16 cellular contexts compared by ENCODE assay signal in genomic region chr3:23573827-23574226, GRCh38.
DNase-seq lines count a peak whose midpoint lies in the region; ATAC-seq and TF ChIP-seq lines count a peak whose summit lies in the region.
"Had no signal": no experiment of that assay in that cellular context is flagged by ENCODE, and none has a peak within 500 bp of the region (broad histone marks: within the 10 kb centered on the region; RNA-seq: fewer than 3 reads in every experiment).

No MANE protein-coding gene starts in this region.

- no peaks in the 10 kb centered on the region for H4K20me1 ChIP-seq in SK-N-SH (ENCODE audit: insufficient read depth)
- H4K20me1 ChIP-seq: BLaER1 treated with 17β-estradiol and CSF1 and Interleukin-3, amounts not matched to agents 10 nM and 100 nM had no signal

- H3K27ac ChIP-seq in SK-N-SH (ENCODE audit: low read depth in 2 of 2, low read length in 1 of 2) (no peak overlapping the region), HEK293 (ENCODE audit: extremely low read depth, low read depth, low read length) (no peak overlapping the region)
- H3K27ac ChIP-seq: 22Rv1; BLaER1 treated with 17β-estradiol and CSF1 and Interleukin-3, amounts not matched to agents 10 nM and 100 nM; C4-2B had no signal

- H3K36me3 ChIP-seq in SK-N-SH (replicated peaks in 1 of 2; ENCODE audit: control insufficient read depth in 1 of 2, insufficient read depth in 2 of 2, low read length in 1 of 2) (no peaks in the 10 kb centered on the region), HEK293 (ENCODE audit: control insufficient read depth in 2 of 2, insufficient read depth in 1 of 2, low read length in 2 of 2) (no peaks in the 10 kb centered on the region)

- 93% methylated on average over 3 of the region's 3 CpGs for WGBS in SK-N-SH (ENCODE audit: low lambda C conversion rate)

- H3K79me2 ChIP-seq in SK-N-SH (ENCODE audit: insufficient read depth) = no peaks in the 10 kb centered on the region

- no peak for ATAC-seq in SK-N-SH treated with all-trans-retinoic acid at 6 μM for 48 hours
- ATAC-seq in HG03432 (IDR thresholded peaks at IDR 0.05; ENCODE audit: unreplicated experiment) = no peak
- no peak for ATAC-seq in HG02763 (IDR thresholded peaks at IDR 0.05; ENCODE audit: unreplicated experiment)
- ATAC-seq: A549; CD8-positive, alpha-beta T cell had no signal

- no peak for TF ChIP-seq CTCF in SK-N-SH (IDR thresholded peaks at IDR 0.05)
- TF ChIP-seq CTCF in HEK293 (tag by site-specific recombination; IDR thresholded peaks at IDR 0.05) = no peak

- H3K4me2 ChIP-seq in SK-N-SH = no peak overlapping the region
- H3K4me2 ChIP-seq: A549; BLaER1 treated with 17β-estradiol and CSF1 and Interleukin-3, amounts not matched to agents 10 nM and 100 nM had no signal

- H2AFZ ChIP-seq in SK-N-SH (ENCODE audit: low read depth) = no peak overlapping the region

- TF ChIP-seq EP300 in SK-N-SH (IDR thresholded peaks at IDR 0.05; ENCODE audit: borderline replicate concordance in 1 of 2, low read depth in 1 of 2, low read length in 1 of 2) = no peak

- H3K4me1 ChIP-seq in SK-N-SH (ENCODE audit: control insufficient read depth in 1 of 2, insufficient read depth in 2 of 2, low read depth in 1 of 2, low read length in 1 of 2) = no peaks in the 10 kb centered on the region
- no peaks in the 10 kb centered on the region for H3K4me1 ChIP-seq in HEK293 (ENCODE audit: control insufficient read depth, insufficient read depth, low read length)
- H3K4me1 ChIP-seq: BLaER1 treated with 17β-estradiol and CSF1 and Interleukin-3, amounts not matched to agents 10 nM and 100 nM; Caco-2 had no signal

- no peaks in the 10 kb centered on the region for H3F3A ChIP-seq in SK-N-SH (replicated peaks; ENCODE audit: insufficient read depth)

- H3K9ac ChIP-seq in SK-N-SH = no peak overlapping the region
- H3K9ac ChIP-seq: BLaER1 treated with 17β-estradiol and CSF1 and Interleukin-3, amounts not matched to agents 10 nM and 100 nM had no signal

- no peak for DNase-seq in SK-N-SH
- DNase-seq: AML-193; Caco-2; Calu3; CD4-positive, alpha-beta T cell; CD8-positive, alpha-beta T cell; DMS79 treated with DMSO at 0.1 percent for 48 hours; GF-D8 had no signal

- H3K27me3 ChIP-seq in SK-N-SH (ENCODE audit: insufficient read depth) = no peaks in the 10 kb centered on the region
- H3K27me3 ChIP-seq: BLaER1 treated with 17β-estradiol and CSF1 and Interleukin-3, amounts not matched to agents 10 nM and 100 nM had no signal

- POLR2A ChIA-PET in SK-N-SH (lab: Yijun Ruan, JAX) (no interaction called here), HEK293 (lab: Yijun Ruan, JAX) (no interaction called here)

- no peak for TF ChIP-seq RAD21 in SK-N-SH (IDR thresholded peaks at IDR 0.05; ENCODE audit: low read length)

- H3K9me3 ChIP-seq in SK-N-SH (no peaks in the 10 kb centered on the region), HEK293 (ENCODE audit: control insufficient read depth, insufficient read depth, low read depth, low read length) (no peaks in the 10 kb centered on the region)
- H3K9me3 ChIP-seq: A549, Caco-2 had no signal

- H3K4me3 ChIP-seq in SK-N-SH (ENCODE audit: low read depth in 2 of 2, low read length in 1 of 2) (no peak overlapping the region), HEK293 (ENCODE audit: low read depth, low read length) (no peak overlapping the region)
- H3K4me3 ChIP-seq: A549; BLaER1 treated with 17β-estradiol and CSF1 and Interleukin-3, amounts not matched to agents 10 nM and 100 nM had no signal

- CTCF ChIA-PET in SK-N-SH (lab: Yijun Ruan, JAX) = no interaction called here
- CTCF ChIA-PET in HEK293 (lab: Yijun Ruan, JAX) = no interaction called here

- no peaks in the 10 kb centered on the region for H3K9me2 ChIP-seq in SK-N-SH

TF ChIP-seq in SK-N-SH treated with all-trans-retinoic acid at 6 μM for 48 hours, 23 proteins besides CTCF, POLR2A, EP300 and RAD21:
- TF ChIP-seq ZNF8 (CRISPR knock-in tag; IDR thresholded peaks at IDR 0.05) = peak; percentile 92
- no peak for TF ChIP-seq TCF4 (CRISPR knock-in tag; IDR thresholded peaks at IDR 0.05; ENCODE audit: borderline replicate concordance)

TF ChIP-seq in SK-N-SH, 30 proteins besides CTCF, POLR2A, EP300 and RAD21 (continues in another document):
- TF ChIP-seq NRF1 (IDR thresholded peaks at IDR 0.05; ENCODE audit: low read depth, low read length) = no peak
- TF ChIP-seq CHD2 (IDR thresholded peaks at IDR 0.05; ENCODE audit: low read length, partially characterized antibody) = no peak
- no peak for TF ChIP-seq SMC3 (IDR thresholded peaks at IDR 0.05; ENCODE audit: low read depth, low read length)
- TF ChIP-seq MAX (IDR thresholded peaks at IDR 0.05; ENCODE audit: low read depth) = no peak
- no peak for TF ChIP-seq GABPA (IDR thresholded peaks at IDR 0.05; ENCODE audit: low read depth)
- no peak for TF ChIP-seq NFIC (IDR thresholded peaks at IDR 0.05; ENCODE audit: borderline replicate concordance)
- TF ChIP-seq MXI1 (IDR thresholded peaks at IDR 0.05; ENCODE audit: low read depth, low read length) = no peak
- TF ChIP-seq USF2 (IDR thresholded peaks at IDR 0.05; ENCODE audit: borderline replicate concordance, low read depth, low read length) = no peak
- TF ChIP-seq TCF12 (IDR thresholded peaks at IDR 0.05) = no peak
- TF ChIP-seq ELF1 (IDR thresholded peaks at IDR 0.05) = no peak
- TF ChIP-seq TAF1 (IDR thresholded peaks at IDR 0.05; ENCODE audit: borderline replicate concordance, low read depth, low read length) = no peak
- no peak for TF ChIP-seq RFX5 (IDR thresholded peaks at IDR 0.05; ENCODE audit: low read length)

TF ChIP-seq in HEK293, 187 proteins besides CTCF, POLR2A, EP300 and RAD21:
- TF ChIP-seq ZNF362 (tag by site-specific recombination; IDR thresholded peaks at IDR 0.05) (no peak), ZNF146 (tag by site-specific recombination; IDR thresholded peaks at IDR 0.05) (0 out of 2 replicates have a peak, but pooled peaks have one; percentile 25), ZNF133 (tag by site-specific recombination; IDR thresholded peaks at IDR 0.05) (no peak)
